Comparison of ENCODE assay signal across 8 cellular contexts in the genomic region with DNA sequence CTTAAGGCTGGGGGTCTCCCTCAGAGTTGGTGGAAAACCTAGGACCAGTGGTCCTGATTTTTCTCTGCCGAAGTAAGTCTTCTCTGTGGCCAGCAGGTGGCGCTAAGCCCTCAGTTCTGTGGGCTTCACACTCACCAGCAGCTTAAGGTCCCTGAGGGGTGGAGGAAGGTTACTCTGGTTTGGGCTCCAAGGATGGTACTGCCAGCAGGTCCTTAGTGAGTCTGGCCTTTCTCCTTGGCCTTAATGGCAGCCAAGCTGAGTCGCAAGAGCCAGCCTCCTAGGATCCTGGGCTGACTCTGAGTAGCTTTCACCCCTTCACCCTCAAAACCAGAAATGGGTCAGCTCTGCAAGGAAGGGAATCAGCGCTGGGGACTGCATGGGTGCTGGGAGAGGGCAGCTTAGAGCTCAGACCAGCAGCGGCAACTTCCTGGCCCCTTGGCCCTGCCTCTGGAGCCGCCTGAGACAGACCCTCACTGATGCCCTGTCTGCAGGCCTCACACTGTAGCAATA. TPM values are rescaled to one million over a fixed set of nuclear protein-coding genes. Genes with fewer than 3 reads are reported as not detected.
DNase-seq lines count a peak whose midpoint lies in the region; ATAC-seq and TF ChIP-seq lines count a peak whose summit lies in the region.

No MANE protein-coding gene starts in this region.

- in situ Hi-C loops in SK-MEL-5 (cut with HindIII; ENCODE audit: low pct_unique_long_range_greater_than_20kb, low sequenced_read_pairs): no loop called here

- DNase-seq in Ammon's horn (ENCODE audit: low spot score) (peak; percentile 94), M059J (ENCODE audit: low read depth) (peak; percentile 81), SK-MEL-5 (ENCODE audit: low read depth, low spot score) (peak; percentile 87), glomerular endothelial cell (ENCODE audit: extremely low read depth, low read depth, low spot score) (peak; percentile 69), posterior cingulate gyrus (peak; percentile 65 to 98 (median 84)), upper lobe of right lung (peak; percentile 89)
- DNase-seq in activated naive CD4-positive, alpha-beta T cell (lab: John Stamatoyannopoulos, UW): peak; percentile 29 to 73 (median 66)

- H3K4me1 ChIP-seq in upper lobe of right lung: peaks cover 3% of the 10 kb centered on the region

- no peak overlapping the region for H3K27ac ChIP-seq in upper lobe of right lung

- no peaks in the 10 kb centered on the region for H3K36me3 ChIP-seq in upper lobe of right lung

- TF ChIP-seq CTCF in upper lobe of right lung (IDR thresholded peaks at IDR 0.05): peak; percentile 93

- H3K27me3 ChIP-seq in upper lobe of right lung: peaks cover 10% of the 10 kb centered on the region

- intact Hi-C loops in posterior cingulate gyrus (cut with DNase I): loop anchor here (1.0 to 2.0 kb wide), 2 partner anchors 120 to 145 kb away; no protein-coding TSS in a partner anchor
- intact Hi-C loops in upper lobe of right lung (cut with DNase I): loop anchor here (2.0 kb wide), 1 partner anchor 121 kb away; no protein-coding TSS in a partner anchor

- ATAC-seq in GM19351 (IDR thresholded peaks at IDR 0.05; ENCODE audit: unreplicated experiment) (peak; percentile 54), upper lobe of right lung (peak; percentile 68)

- H3K4me3 ChIP-seq in upper lobe of right lung: no peak overlapping the region

- H3K9me3 ChIP-seq in upper lobe of right lung: no peaks in the 10 kb centered on the region

RNA-seq across cellular contexts. Expression of a gene that starts 4.4 kb away (rescaled TPM):
- not detected in 2 replicates for total RNA-seq in M059J (2014; rRNA removed; shearing (Covaris generic))
- not detected in 2 replicates for total RNA-seq in SK-MEL-5 (2014; rRNA removed; shearing (Covaris generic))
- 0.14 and 0.92 TPM in 2 replicates for polyA plus RNA-seq in SK-MEL-5 (2015; cell fraction: cytosol; rRNA removed)
- 2.0 TPM in 2 replicates for polyA plus RNA-seq in SK-MEL-5 (2015; cell fraction: nucleus; rRNA removed)
- total RNA-seq in glomerular endothelial cell: 1.0 TPM in 1 of 2 replicates, not detected in the other
- 6.3 TPM for total RNA-seq in upper lobe of right lung

RNA-seq across cellular contexts. Expression of a gene that starts 32.5 kb away (rescaled TPM):
- total RNA-seq in M059J (2014; rRNA removed; shearing (Covaris generic)): 0.49 and 0.52 TPM in 2 replicates
- total RNA-seq in SK-MEL-5 (2014; rRNA removed; shearing (Covaris generic)): 5.7 and 6.6 TPM in 2 replicates
- polyA plus RNA-seq in SK-MEL-5 (2015; cell fraction: cytosol; rRNA removed): 2.9 and 4.9 TPM in 2 replicates
- polyA plus RNA-seq in SK-MEL-5 (2015; cell fraction: nucleus; rRNA removed): 9.4 and 11.4 TPM in 2 replicates
- total RNA-seq in glomerular endothelial cell: 5.5 and 5.6 TPM in 2 replicates
- 5.6 TPM for total RNA-seq in upper lobe of right lung
